In genomic region chr14:89956294-89957009, GRCh38 we compare ENCODE assay signal across 8 cellular contexts. TPM values are rescaled to one million over a fixed set of nuclear protein-coding genes. Genes with fewer than 3 reads are reported as not detected.
DNase-seq lines count a peak whose midpoint lies in the region; ATAC-seq lines count a peak whose summit lies in the region.

No MANE protein-coding gene starts in this region.

- H3K4me1 Mint-ChIP-seq in activated CD4-positive, alpha-beta T cell treated with anti-CD3 and anti-CD28 coated beads, Interleukin-2, amount 10 ng/mL, durations not matched to agents 24 days and 14 days, result peaks cover 56% of the 10 kb centered on the region
- peaks cover 39% of the 10 kb centered on the region for H3K4me1 Mint-ChIP-seq in dendritic cell treated with granulocyte-macrophage colony-stimulating factor and Interleukin-4, amounts not matched to agents 40 ng/mL and 50 ng/mL, for 4 days (ENCODE audit: low read depth)

- no peaks in the 10 kb centered on the region for H3K9me3 Mint-ChIP-seq in activated CD4-positive, alpha-beta T cell treated with anti-CD3 and anti-CD28 coated beads, Interleukin-2, amount 10 ng/mL, durations not matched to agents 24 days and 14 days
- no peaks in the 10 kb centered on the region for H3K9me3 Mint-ChIP-seq in dendritic cell treated with granulocyte-macrophage colony-stimulating factor and Interleukin-4, amounts not matched to agents 40 ng/mL and 50 ng/mL, for 4 days

- ATAC-seq in HG02981 (IDR thresholded peaks at IDR 0.05; ENCODE audit: unreplicated experiment), result peak; percentile 29

- H3K4me3 Mint-ChIP-seq in activated CD4-positive, alpha-beta T cell treated with anti-CD3 and anti-CD28 coated beads, Interleukin-2, amount 10 ng/mL, durations not matched to agents 24 days and 14 days, result peak overlapping the region; percentile 90
- peak overlapping the region; percentile 97 for H3K4me3 Mint-ChIP-seq in dendritic cell treated with granulocyte-macrophage colony-stimulating factor and Interleukin-4, amounts not matched to agents 40 ng/mL and 50 ng/mL, for 4 days

- peak overlapping the region; percentile 97 for H3K27ac Mint-ChIP-seq in activated CD4-positive, alpha-beta T cell treated with anti-CD3 and anti-CD28 coated beads, Interleukin-2, amount 10 ng/mL, durations not matched to agents 24 days and 14 days
- peak overlapping the region; percentile 81 for H3K27ac Mint-ChIP-seq in dendritic cell treated with granulocyte-macrophage colony-stimulating factor and Interleukin-4, amounts not matched to agents 40 ng/mL and 50 ng/mL, for 4 days

- peaks cover 40% of the 10 kb centered on the region for H3K36me3 Mint-ChIP-seq in activated CD4-positive, alpha-beta T cell treated with anti-CD3 and anti-CD28 coated beads, Interleukin-2, amount 10 ng/mL, durations not matched to agents 24 days and 14 days (ENCODE audit: low read depth)
- H3K36me3 Mint-ChIP-seq in dendritic cell treated with granulocyte-macrophage colony-stimulating factor and Interleukin-4, amounts not matched to agents 40 ng/mL and 50 ng/mL, for 4 days (ENCODE audit: low read depth), result peaks cover 30% of the 10 kb centered on the region

- no peaks in the 10 kb centered on the region for H3K27me3 Mint-ChIP-seq in activated CD4-positive, alpha-beta T cell treated with anti-CD3 and anti-CD28 coated beads, Interleukin-2, amount 10 ng/mL, durations not matched to agents 24 days and 14 days
- no peaks in the 10 kb centered on the region for H3K27me3 Mint-ChIP-seq in dendritic cell treated with granulocyte-macrophage colony-stimulating factor and Interleukin-4, amounts not matched to agents 40 ng/mL and 50 ng/mL, for 4 days

- intact Hi-C loops in activated CD4-positive, alpha-beta T cell treated with anti-CD3 and anti-CD28 coated beads, Interleukin-2, amount 10 ng/mL, durations not matched to agents 24 days and 14 days (cut with micrococcal nuclease), result loop anchor here (5.0 kb wide), 3 partner anchors 339 to 1949 kb away; partner anchors contain the start of genes CALM1 and GPR65
- intact Hi-C loops in dendritic cell treated with granulocyte-macrophage colony-stimulating factor and Interleukin-4, amounts not matched to agents 40 ng/mL and 50 ng/mL, for 4 days (cut with micrococcal nuclease), result loop anchor here (5.0 kb wide), 2 partner anchors 376 to 441 kb away; partner anchors contain the start of genes CALM1 and NRDE2

- DNase-seq in NCI-H1436 (lab: John Stamatoyannopoulos, UW) (peak; percentile 7), NCI-H1436 treated with DMSO at 0.1 percent for 48 hours (lab: John Stamatoyannopoulos, UW) (no peak), NCI-H226 (peak; percentile 81), lung microvascular endothelial cell (ENCODE audit: low read depth in 2 of 2) (peak; percentile 46 to 92)
- peak; percentile 92 for DNase-seq in activated CD4-positive, alpha-beta T cell treated with anti-CD3 and anti-CD28 coated beads, Interleukin-2, amount 10 ng/mL, durations not matched to agents 24 days and 14 days
- DNase-seq in stimulated activated CD8-positive, alpha-beta memory T cell treated with anti-CD3 and anti-CD28 coated beads, Interleukin-12 subunit alpha, Interleukin-12 subunit beta, amount 100 ng/mL, for 1 hour (ENCODE audit: low read depth), result peak; percentile 75

RNA-seq across cellular contexts. Expression of gene TDP1, which starts 0.7 kb away (rescaled TPM):
- 75.6 and 77.8 TPM in 2 replicates for total RNA-seq in activated CD4-positive, alpha-beta T cell treated with anti-CD3 and anti-CD28 coated beads, Interleukin-2, amount 10 ng/mL, durations not matched to agents 24 days and 14 days
- total RNA-seq in lung microvascular endothelial cell, result 7.9 and 13.1 TPM in 2 replicates

RNA-seq across cellular contexts. Expression of gene EFCAB11, which starts 1.9 kb away (rescaled TPM):
- 6.8 and 7.8 TPM in 2 replicates for total RNA-seq in activated CD4-positive, alpha-beta T cell treated with anti-CD3 and anti-CD28 coated beads, Interleukin-2, amount 10 ng/mL, durations not matched to agents 24 days and 14 days
- total RNA-seq in lung microvascular endothelial cell, result 1.8 and 2.2 TPM in 2 replicates
